1 cellular context compared by ENCODE assay signal in the genomic region with DNA sequence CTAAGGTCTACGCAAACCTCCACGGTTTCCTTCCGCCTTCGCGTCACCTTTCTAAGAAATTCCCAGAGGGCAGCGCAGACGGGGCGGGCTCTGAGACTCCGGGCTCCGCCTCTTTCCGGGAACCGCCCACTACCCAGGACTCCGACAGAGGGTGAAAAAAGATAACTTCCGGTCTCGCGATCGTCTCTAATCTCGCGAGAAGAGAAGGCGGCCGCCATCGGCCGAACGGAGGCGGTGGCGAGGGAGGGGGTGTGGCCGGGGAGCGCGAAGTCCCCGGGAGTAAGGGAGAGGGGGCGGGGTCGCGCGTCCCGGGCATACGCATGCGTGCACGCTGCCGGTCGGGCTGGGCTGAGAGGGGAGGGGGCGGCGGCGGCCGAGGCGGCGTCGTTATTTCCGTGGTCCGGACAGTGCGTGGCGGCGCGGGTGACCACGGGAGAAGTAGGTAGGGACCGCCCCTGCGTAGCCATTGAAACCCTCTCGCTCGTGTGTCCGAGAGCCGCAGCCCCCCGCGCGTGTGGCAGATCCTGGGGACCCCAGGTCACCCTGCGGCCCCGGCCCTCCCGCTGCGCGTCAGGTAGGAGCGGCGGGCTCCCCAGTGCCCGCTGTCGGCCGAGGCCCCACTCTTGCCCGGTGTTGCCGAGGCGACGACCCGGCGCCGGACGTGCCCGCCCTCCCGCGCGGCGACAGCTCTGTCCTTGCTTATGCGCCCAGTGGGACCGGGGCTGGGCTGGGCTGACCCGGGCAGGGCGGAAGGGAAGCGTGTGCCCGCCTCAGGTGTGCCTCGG.
TF ChIP-seq lines count a peak whose summit lies in the region.

A gene (plus strand): TSS at position 315 of the 785 bp plus-strand sequence. CDS start 1,014 bp downstream, outside the sequence.

TF ChIP-seq in K562, 482 proteins besides CTCF, POLR2A, EP300 and RAD21 (continued from another document and continues in another):
- TF ChIP-seq, protein P1, sequence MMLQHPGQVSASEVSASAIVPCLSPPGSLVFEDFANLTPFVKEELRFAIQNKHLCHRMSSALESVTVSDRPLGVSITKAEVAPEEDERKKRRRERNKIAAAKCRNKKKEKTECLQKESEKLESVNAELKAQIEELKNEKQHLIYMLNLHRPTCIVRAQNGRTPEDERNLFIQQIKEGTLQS (IDR thresholded peaks at IDR 0.05) = peak; percentile 34; the same call in 1 of the 2 replicates
- TF ChIP-seq, protein P1 (CRISPR knock-in tag; conservative IDR thresholded peaks at IDR 0.05) = no peak
- TF ChIP-seq TAF9B (IDR thresholded peaks at IDR 0.05; ENCODE audit: partially characterized antibody) = no peak
- no peak for TF ChIP-seq ZNF347 (CRISPR knock-in tag; IDR thresholded peaks at IDR 0.05; ENCODE audit: low read depth)
- no peak for TF ChIP-seq CEBPG (CRISPR knock-in tag; IDR thresholded peaks at IDR 0.05)
- TF ChIP-seq CEBPG (tag; conservative IDR thresholded peaks at IDR 0.05 in 1 of 2, IDR thresholded peaks at IDR 0.05 in 1 of 2) = no peak
- no peak for TF ChIP-seq JUNB (CRISPR knock-in tag; conservative IDR thresholded peaks at IDR 0.05)
- no peak for TF ChIP-seq DIDO1 (tag; IDR thresholded peaks at IDR 0.05; ENCODE audit: low read depth)
- TF ChIP-seq ZNF780A (CRISPR knock-in tag; IDR thresholded peaks at IDR 0.05) = no peak
- TF ChIP-seq NCOA2 (IDR thresholded peaks at IDR 0.05; ENCODE audit: partially characterized antibody in 2 of 2) = no peak
- TF ChIP-seq, protein P2, sequence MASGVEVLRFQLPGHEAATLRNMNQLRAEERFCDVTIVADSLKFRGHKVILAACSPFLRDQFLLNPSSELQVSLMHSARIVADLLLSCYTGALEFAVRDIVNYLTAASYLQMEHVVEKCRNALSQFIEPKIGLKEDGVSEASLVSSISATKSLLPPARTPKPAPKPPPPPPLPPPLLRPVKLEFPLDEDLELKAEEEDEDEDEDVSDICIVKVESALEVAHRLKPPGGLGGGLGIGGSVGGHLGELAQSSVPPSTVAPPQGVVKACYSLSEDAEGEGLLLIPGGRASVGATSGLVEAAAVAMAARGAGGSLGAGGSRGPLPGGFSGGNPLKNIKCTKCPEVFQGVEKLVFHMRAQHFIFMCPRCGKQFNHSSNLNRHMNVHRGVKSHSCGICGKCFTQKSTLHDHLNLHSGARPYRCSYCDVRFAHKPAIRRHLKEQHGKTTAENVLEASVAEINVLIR (CRISPR knock-in tag; IDR thresholded peaks at IDR 0.05) = 0 out of 2 replicates have a peak, but pooled peaks have one; percentile 0
- no peak for TF ChIP-seq FOXM1 (IDR thresholded peaks at IDR 0.05; ENCODE audit: low read depth)
- TF ChIP-seq FOXM1 (CRISPR knock-in tag; IDR thresholded peaks at IDR 0.05; ENCODE audit: low read depth) = no peak
- TF ChIP-seq, protein P3, sequence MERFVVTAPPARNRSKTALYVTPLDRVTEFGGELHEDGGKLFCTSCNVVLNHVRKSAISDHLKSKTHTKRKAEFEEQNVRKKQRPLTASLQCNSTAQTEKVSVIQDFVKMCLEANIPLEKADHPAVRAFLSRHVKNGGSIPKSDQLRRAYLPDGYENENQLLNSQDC (CRISPR knock-in tag; IDR thresholded peaks at IDR 0.05) = no peak
- no peak for TF ChIP-seq CCNT2 (IDR thresholded peaks at IDR 0.05; ENCODE audit: borderline replicate concordance, extremely low read depth, insufficient read length, low read depth, low read length)
- TF ChIP-seq LEF1 (IDR thresholded peaks at IDR 0.05) = no peak
- TF ChIP-seq, protein P4, sequence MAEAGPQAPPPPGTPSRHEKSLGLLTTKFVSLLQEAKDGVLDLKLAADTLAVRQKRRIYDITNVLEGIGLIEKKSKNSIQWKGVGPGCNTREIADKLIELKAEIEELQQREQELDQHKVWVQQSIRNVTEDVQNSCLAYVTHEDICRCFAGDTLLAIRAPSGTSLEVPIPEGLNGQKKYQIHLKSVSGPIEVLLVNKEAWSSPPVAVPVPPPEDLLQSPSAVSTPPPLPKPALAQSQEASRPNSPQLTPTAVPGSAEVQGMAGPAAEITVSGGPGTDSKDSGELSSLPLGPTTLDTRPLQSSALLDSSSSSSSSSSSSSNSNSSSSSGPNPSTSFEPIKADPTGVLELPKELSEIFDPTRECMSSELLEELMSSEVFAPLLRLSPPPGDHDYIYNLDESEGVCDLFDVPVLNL (CRISPR knock-in tag; IDR thresholded peaks at IDR 0.05; ENCODE audit: low read depth) = no peak
- no peak for TF ChIP-seq ZC3H11A (IDR thresholded peaks at IDR 0.05; ENCODE audit: low read depth, low read length)
- TF ChIP-seq RAD51 (IDR thresholded peaks at IDR 0.05; ENCODE audit: borderline replicate concordance, low read depth) = no peak
- TF ChIP-seq SMAD4 (CRISPR knock-in tag; conservative IDR thresholded peaks at IDR 0.05) = no peak
- no peak for TF ChIP-seq TARDBP (IDR thresholded peaks at IDR 0.05)
- TF ChIP-seq KDM4B (IDR thresholded peaks at IDR 0.05; ENCODE audit: borderline replicate concordance in 2 of 2, low read depth in 1 of 2) = no peak
- TF ChIP-seq PURB (CRISPR knock-in tag; IDR thresholded peaks at IDR 0.05; ENCODE audit: low read depth) = no peak
- TF ChIP-seq HMG20B (CRISPR knock-in tag; IDR thresholded peaks at IDR 0.05) = no peak
- peak; percentile 18; the same call in 1 of the 2 replicates for TF ChIP-seq ZNF143 (CRISPR knock-in tag; IDR thresholded peaks at IDR 0.05)
- no peak for TF ChIP-seq ZNF75A (CRISPR knock-in tag; IDR thresholded peaks at IDR 0.05)
- TF ChIP-seq, protein P5, sequence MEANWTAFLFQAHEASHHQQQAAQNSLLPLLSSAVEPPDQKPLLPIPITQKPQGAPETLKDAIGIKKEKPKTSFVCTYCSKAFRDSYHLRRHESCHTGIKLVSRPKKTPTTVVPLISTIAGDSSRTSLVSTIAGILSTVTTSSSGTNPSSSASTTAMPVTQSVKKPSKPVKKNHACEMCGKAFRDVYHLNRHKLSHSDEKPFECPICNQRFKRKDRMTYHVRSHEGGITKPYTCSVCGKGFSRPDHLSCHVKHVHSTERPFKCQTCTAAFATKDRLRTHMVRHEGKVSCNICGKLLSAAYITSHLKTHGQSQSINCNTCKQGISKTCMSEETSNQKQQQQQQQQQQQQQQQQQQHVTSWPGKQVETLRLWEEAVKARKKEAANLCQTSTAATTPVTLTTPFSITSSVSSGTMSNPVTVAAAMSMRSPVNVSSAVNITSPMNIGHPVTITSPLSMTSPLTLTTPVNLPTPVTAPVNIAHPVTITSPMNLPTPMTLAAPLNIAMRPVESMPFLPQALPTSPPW (CRISPR knock-in tag; IDR thresholded peaks at IDR 0.05) = peak; percentile 90
- TF ChIP-seq, protein P6, sequence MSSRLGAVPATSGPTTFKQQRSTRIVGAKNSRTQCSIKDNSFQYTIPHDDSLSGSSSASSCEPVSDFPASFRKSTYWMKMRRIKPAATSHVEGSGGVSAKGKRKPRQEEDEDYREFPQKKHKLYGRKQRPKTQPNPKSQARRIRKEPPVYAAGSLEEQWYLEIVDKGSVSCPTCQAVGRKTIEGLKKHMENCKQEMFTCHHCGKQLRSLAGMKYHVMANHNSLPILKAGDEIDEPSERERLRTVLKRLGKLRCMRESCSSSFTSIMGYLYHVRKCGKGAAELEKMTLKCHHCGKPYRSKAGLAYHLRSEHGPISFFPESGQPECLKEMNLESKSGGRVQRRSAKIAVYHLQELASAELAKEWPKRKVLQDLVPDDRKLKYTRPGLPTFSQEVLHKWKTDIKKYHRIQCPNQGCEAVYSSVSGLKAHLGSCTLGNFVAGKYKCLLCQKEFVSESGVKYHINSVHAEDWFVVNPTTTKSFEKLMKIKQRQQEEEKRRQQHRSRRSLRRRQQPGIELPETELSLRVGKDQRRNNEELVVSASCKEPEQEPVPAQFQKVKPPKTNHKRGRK (tag; IDR thresholded peaks at IDR 0.05) = no peak
- TF ChIP-seq, protein P7, sequence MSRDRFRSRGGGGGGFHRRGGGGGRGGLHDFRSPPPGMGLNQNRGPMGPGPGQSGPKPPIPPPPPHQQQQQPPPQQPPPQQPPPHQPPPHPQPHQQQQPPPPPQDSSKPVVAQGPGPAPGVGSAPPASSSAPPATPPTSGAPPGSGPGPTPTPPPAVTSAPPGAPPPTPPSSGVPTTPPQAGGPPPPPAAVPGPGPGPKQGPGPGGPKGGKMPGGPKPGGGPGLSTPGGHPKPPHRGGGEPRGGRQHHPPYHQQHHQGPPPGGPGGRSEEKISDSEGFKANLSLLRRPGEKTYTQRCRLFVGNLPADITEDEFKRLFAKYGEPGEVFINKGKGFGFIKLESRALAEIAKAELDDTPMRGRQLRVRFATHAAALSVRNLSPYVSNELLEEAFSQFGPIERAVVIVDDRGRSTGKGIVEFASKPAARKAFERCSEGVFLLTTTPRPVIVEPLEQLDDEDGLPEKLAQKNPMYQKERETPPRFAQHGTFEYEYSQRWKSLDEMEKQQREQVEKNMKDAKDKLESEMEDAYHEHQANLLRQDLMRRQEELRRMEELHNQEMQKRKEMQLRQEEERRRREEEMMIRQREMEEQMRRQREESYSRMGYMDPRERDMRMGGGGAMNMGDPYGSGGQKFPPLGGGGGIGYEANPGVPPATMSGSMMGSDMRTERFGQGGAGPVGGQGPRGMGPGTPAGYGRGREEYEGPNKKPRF (IDR thresholded peaks at IDR 0.05; ENCODE audit: low read depth, low read length) = no peak
- TF ChIP-seq NFE2L1 (tag; IDR thresholded peaks at IDR 0.05; ENCODE audit: borderline replicate concordance, low read depth) = no peak
- TF ChIP-seq, protein P8, sequence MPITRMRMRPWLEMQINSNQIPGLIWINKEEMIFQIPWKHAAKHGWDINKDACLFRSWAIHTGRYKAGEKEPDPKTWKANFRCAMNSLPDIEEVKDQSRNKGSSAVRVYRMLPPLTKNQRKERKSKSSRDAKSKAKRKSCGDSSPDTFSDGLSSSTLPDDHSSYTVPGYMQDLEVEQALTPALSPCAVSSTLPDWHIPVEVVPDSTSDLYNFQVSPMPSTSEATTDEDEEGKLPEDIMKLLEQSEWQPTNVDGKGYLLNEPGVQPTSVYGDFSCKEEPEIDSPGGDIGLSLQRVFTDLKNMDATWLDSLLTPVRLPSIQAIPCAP (CRISPR knock-in tag; IDR thresholded peaks at IDR 0.05; ENCODE audit: borderline replicate concordance) = no peak
- TF ChIP-seq, protein P9, sequence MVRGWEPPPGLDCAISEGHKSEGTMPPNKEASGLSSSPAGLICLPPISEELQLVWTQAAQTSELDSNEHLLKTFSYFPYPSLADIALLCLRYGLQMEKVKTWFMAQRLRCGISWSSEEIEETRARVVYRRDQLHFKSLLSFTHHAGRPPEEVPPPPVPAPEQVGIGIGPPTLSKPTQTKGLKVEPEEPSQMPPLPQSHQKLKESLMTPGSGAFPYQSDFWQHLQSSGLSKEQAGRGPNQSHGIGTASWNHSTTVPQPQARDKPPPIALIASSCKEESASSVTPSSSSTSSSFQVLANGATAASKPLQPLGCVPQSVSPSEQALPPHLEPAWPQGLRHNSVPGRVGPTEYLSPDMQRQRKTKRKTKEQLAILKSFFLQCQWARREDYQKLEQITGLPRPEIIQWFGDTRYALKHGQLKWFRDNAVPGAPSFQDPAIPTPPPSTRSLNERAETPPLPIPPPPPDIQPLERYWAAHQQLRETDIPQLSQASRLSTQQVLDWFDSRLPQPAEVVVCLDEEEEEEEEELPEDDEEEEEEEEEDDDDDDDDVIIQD (CRISPR knock-in tag; IDR thresholded peaks at IDR 0.05) = no peak
- no peak for TF ChIP-seq CHD4 (IDR thresholded peaks at IDR 0.05; ENCODE audit: insufficient read depth, insufficient replicate concordance, low read depth, low read length, poor library complexity, severe bottlenecking)
- no peak for TF ChIP-seq PRMT5 (CRISPR knock-in tag; IDR thresholded peaks at IDR 0.05)
- TF ChIP-seq TEAD1 (CRISPR knock-in tag; IDR thresholded peaks at IDR 0.05) = no peak
- TF ChIP-seq, protein P10, sequence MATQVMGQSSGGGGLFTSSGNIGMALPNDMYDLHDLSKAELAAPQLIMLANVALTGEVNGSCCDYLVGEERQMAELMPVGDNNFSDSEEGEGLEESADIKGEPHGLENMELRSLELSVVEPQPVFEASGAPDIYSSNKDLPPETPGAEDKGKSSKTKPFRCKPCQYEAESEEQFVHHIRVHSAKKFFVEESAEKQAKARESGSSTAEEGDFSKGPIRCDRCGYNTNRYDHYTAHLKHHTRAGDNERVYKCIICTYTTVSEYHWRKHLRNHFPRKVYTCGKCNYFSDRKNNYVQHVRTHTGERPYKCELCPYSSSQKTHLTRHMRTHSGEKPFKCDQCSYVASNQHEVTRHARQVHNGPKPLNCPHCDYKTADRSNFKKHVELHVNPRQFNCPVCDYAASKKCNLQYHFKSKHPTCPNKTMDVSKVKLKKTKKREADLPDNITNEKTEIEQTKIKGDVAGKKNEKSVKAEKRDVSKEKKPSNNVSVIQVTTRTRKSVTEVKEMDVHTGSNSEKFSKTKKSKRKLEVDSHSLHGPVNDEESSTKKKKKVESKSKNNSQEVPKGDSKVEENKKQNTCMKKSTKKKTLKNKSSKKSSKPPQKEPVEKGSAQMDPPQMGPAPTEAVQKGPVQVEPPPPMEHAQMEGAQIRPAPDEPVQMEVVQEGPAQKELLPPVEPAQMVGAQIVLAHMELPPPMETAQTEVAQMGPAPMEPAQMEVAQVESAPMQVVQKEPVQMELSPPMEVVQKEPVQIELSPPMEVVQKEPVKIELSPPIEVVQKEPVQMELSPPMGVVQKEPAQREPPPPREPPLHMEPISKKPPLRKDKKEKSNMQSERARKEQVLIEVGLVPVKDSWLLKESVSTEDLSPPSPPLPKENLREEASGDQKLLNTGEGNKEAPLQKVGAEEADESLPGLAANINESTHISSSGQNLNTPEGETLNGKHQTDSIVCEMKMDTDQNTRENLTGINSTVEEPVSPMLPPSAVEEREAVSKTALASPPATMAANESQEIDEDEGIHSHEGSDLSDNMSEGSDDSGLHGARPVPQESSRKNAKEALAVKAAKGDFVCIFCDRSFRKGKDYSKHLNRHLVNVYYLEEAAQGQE (CRISPR knock-in tag; IDR thresholded peaks at IDR 0.05; ENCODE audit: low read depth) = no peak; the same call in 1 of the 2 replicates
- no peak for TF ChIP-seq NUFIP1 (IDR thresholded peaks at IDR 0.05; ENCODE audit: partially characterized antibody)
- TF ChIP-seq SPI1 (IDR thresholded peaks at IDR 0.05; ENCODE audit: borderline replicate concordance, low read depth, low read length) = no peak
- TF ChIP-seq, protein P11, sequence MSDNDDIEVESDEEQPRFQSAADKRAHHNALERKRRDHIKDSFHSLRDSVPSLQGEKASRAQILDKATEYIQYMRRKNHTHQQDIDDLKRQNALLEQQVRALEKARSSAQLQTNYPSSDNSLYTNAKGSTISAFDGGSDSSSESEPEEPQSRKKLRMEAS (CRISPR knock-in tag; IDR thresholded peaks at IDR 0.05) = peak; percentile 51
- peak; percentile 89; the same call in 1 of the 2 replicates for TF ChIP-seq KLF13 (tag; IDR thresholded peaks at IDR 0.05; ENCODE audit: borderline replicate concordance, low read depth)
- TF ChIP-seq MAZ (CRISPR knock-in tag; conservative IDR thresholded peaks at IDR 0.05 in 1 of 2, IDR thresholded peaks at IDR 0.05 in 1 of 2) = peak; percentile 58 to 65
- TF ChIP-seq, protein P12, sequence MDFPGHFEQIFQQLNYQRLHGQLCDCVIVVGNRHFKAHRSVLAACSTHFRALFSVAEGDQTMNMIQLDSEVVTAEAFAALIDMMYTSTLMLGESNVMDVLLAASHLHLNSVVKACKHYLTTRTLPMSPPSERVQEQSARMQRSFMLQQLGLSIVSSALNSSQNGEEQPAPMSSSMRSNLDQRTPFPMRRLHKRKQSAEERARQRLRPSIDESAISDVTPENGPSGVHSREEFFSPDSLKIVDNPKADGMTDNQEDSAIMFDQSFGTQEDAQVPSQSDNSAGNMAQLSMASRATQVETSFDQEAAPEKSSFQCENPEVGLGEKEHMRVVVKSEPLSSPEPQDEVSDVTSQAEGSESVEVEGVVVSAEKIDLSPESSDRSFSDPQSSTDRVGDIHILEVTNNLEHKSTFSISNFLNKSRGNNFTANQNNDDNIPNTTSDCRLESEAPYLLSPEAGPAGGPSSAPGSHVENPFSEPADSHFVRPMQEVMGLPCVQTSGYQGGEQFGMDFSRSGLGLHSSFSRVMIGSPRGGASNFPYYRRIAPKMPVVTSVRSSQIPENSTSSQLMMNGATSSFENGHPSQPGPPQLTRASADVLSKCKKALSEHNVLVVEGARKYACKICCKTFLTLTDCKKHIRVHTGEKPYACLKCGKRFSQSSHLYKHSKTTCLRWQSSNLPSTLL (IDR thresholded peaks at IDR 0.05) = no peak
